Comparison of ENCODE assay signal across 18 cellular contexts in the genomic region with DNA sequence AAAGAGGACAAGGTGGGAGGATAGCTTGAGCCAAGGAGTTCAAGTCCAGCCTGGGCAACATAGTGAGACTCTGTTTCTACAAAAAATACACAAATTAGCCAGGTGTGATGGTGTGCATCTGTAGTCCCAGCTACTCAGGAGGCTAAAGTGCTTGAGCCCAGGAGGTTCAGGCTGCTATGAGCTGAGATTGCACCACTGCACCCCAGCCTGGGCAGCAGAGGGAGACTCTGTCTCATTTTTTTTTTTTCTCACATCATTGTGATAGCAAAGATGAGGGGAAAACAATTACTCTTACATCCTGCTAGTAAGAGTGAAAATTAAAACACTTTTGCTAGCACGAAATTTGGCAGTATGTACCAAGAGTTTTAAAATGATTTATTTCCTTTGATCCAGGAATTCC.
DNase-seq lines count a peak whose midpoint lies in the region; ATAC-seq, FAIRE-seq and TF ChIP-seq lines count a peak whose summit lies in the region.
"Had no signal": no experiment of that assay in that cellular context is flagged by ENCODE, and none has a peak within 500 bp of the region (broad histone marks: within the 10 kb centered on the region; RNA-seq: fewer than 3 reads in every experiment).

No MANE protein-coding gene starts in this region.

- H3K4me2 ChIP-seq in HepG2 (ENCODE audit: low read depth, low read length) (no peak overlapping the region), OCI-LY3 (ENCODE audit: low read length) (no peak overlapping the region), H1 (ENCODE audit: insufficient read depth in 1 of 2, low read depth in 2 of 2, low read length in 2 of 2) (no peak overlapping the region)

- 0% methylated on average over 1 of the region's 1 CpG for WGBS in HepG2 (ENCODE audit: low lambda C conversion rate)
- 78% methylated on average over 1 of the region's 1 CpG for WGBS in right lobe of liver (ENCODE audit: insufficient coverage, low coverage, low lambda C conversion rate, missing lambda C conversion rate)
- 86% methylated on average over 1 of the region's 1 CpG; no CpG with 5 or more reads in 1 of the 2 experiments for WGBS in H1 (ENCODE audit: extremely low coverage in 1 of 2, insufficient coverage in 1 of 2, insufficient read length in 1 of 2, insufficient replicate concordance in 2 of 2, low coverage in 1 of 2, low lambda C conversion rate in 2 of 2, missing lambda C conversion rate in 1 of 2), 2 experiments
- 73 to 78% methylated on average over 1 of the region's 1 CpG for WGBS in sigmoid colon, 2 donors
- WGBS in psoas muscle, 3 donors, result 35 to 41% (median 40%) methylated on average over 1 of the region's 1 CpG

- H3K9me3 ChIP-seq in HepG2 (ENCODE audit: low read length), result no peaks in the 10 kb centered on the region
- H3K9me3 ChIP-seq in right lobe of liver, result no peaks in the 10 kb centered on the region
- H3K9me3 ChIP-seq in OCI-LY3 (ENCODE audit: insufficient read depth, low read length), result no peaks in the 10 kb centered on the region
- H3K9me3 ChIP-seq in H1 (ENCODE audit: insufficient read depth in 2 of 2, low read depth in 1 of 2, low read length in 1 of 2), result no peaks in the 10 kb centered on the region
- no peaks in the 10 kb centered on the region for H3K9me3 ChIP-seq in sigmoid colon
- H3K9me3 ChIP-seq in psoas muscle, result no peaks in the 10 kb centered on the region
- H3K9me3 ChIP-seq: BE2C, HAP-1 had no signal

- BruUV-seq in HepG2 (replicated peaks; lab: Mats Ljungman, UMichigan), result no TSS peak

- no peak overlapping the region for H3K18ac ChIP-seq in H1 (ENCODE audit: extremely low read depth, low read length)

- H2BK20ac ChIP-seq in H1 (ENCODE audit: low read length), result no peak overlapping the region

- no peak overlapping the region for H3K56ac ChIP-seq in H1 (replicated peaks; ENCODE audit: insufficient read length, low read depth, low read length)

- no peak overlapping the region for H3K23ac ChIP-seq in H1 (ENCODE audit: insufficient read length)

- no peak overlapping the region for H2BK15ac ChIP-seq in H1 (ENCODE audit: low read length)

- no peak overlapping the region for H4K91ac ChIP-seq in H1 (replicated peaks; ENCODE audit: insufficient read length, low read length)

- H3K4ac ChIP-seq in H1 (replicated peaks; ENCODE audit: insufficient read length, low read depth, low read length), result no peak overlapping the region

- H3K23me2 ChIP-seq in H1 (ENCODE audit: low read depth, low read length), result no peaks in the 10 kb centered on the region

- TF ChIP-seq CTCF in HepG2 (CRISPR knock-in tag; IDR thresholded peaks at IDR 0.05) (peak; percentile 25; the same call in 1 of the 2 replicates), right lobe of liver (IDR thresholded peaks at IDR 0.05) (no peak), OCI-LY3 (IDR thresholded peaks at IDR 0.05; ENCODE audit: low read depth, low read length) (peak; percentile 45), H1 (IDR thresholded peaks at IDR 0.05; ENCODE audit: control extremely low read depth in 1 of 3, insufficient read depth in 1 of 3, low read depth in 1 of 3, low read length in 3 of 3) (peak in 2 of 3 experiments; percentile 15 to 24; a peak in 3 of 4 replicates), GM13976 (IDR thresholded peaks at IDR 0.05; ENCODE audit: borderline replicate concordance, control extremely low read depth, extremely low read depth, insufficient read depth, missing control alignments) (no peak), sigmoid colon (IDR thresholded peaks at IDR 0.05) (no peak), psoas muscle (IDR thresholded peaks at IDR 0.05) (no peak)

- in situ Hi-C loops in HepG2 (cut with HindIII; ENCODE audit: extremely low pct_ligation_motif_present, low pct_unique_long_range_greater_than_20kb) (no loop called here), GM13976 (cut with MboI; ENCODE audit: low sequenced_read_pairs, unreplicated experiment) (no loop called here)

- no peak for TF ChIP-seq POLR2A in HepG2 (IDR thresholded peaks at IDR 0.05; ENCODE audit: insufficient read depth in 1 of 2, low read depth in 2 of 2, low read length in 2 of 2)
- TF ChIP-seq POLR2A in right lobe of liver (IDR thresholded peaks at IDR 0.05), result no peak
- no peak for TF ChIP-seq POLR2A in H1 (IDR thresholded peaks at IDR 0.05; ENCODE audit: control extremely low read depth in 1 of 2, low read depth in 2 of 2, low read length in 2 of 2)
- no peak for TF ChIP-seq POLR2A in sigmoid colon (IDR thresholded peaks at IDR 0.05)

- H2BK12ac ChIP-seq in H1 (ENCODE audit: low read depth, low read length), result no peak overlapping the region

- no peak overlapping the region for H2BK5ac ChIP-seq in H1 (ENCODE audit: low read depth, low read length)

- TF ChIP-seq EP300 in HepG2 (IDR thresholded peaks at IDR 0.05; ENCODE audit: low read depth in 2 of 2, low read length in 2 of 2) (no peak), HepG2 (CRISPR knock-in tag; IDR thresholded peaks at IDR 0.05; ENCODE audit: borderline replicate concordance) (no peak), H1 (IDR thresholded peaks at IDR 0.05; ENCODE audit: borderline replicate concordance in 1 of 2, low read depth in 2 of 2, low read length in 2 of 2) (no peak), sigmoid colon (IDR thresholded peaks at IDR 0.05) (no peak)

- H3K9ac ChIP-seq in HepG2 (ENCODE audit: insufficient read depth, low read depth, low read length) (no peak overlapping the region), OCI-LY3 (ENCODE audit: low read length) (no peak overlapping the region), H1 (replicated peaks in 1 of 4; ENCODE audit: extremely low read depth in 1 of 4, low read depth in 3 of 4, low read length in 3 of 4) (no peak overlapping the region)
- H3K9ac ChIP-seq: GM23248 had no signal

- H2AFZ ChIP-seq in HepG2 (ENCODE audit: low read length), result no peak overlapping the region
- H2AFZ ChIP-seq in OCI-LY3 (ENCODE audit: low read depth, low read length), result no peak overlapping the region
- H2AFZ ChIP-seq in H1 (ENCODE audit: low read length), result no peak overlapping the region
- H2AFZ ChIP-seq: GM23248 had no signal

- H3K36me3 ChIP-seq in HepG2 (replicated peaks in 1 of 2; ENCODE audit: control insufficient read depth in 1 of 2, insufficient read depth in 2 of 2, low read length in 2 of 2) (no peaks in the 10 kb centered on the region), right lobe of liver (no peaks in the 10 kb centered on the region), OCI-LY3 (replicated peaks; ENCODE audit: low read depth, low read length) (no peaks in the 10 kb centered on the region), H1 (ENCODE audit: control insufficient read depth in 2 of 4, insufficient read depth in 4 of 4, low read length in 3 of 4) (no peaks in the 10 kb centered on the region), sigmoid colon (no peaks in the 10 kb centered on the region), psoas muscle (ENCODE audit: insufficient read depth in 1 of 2, low read depth in 1 of 2) (no peaks in the 10 kb centered on the region)
- H3K36me3 ChIP-seq: BE2C, HAP-1 had no signal

- H3K14ac ChIP-seq in H1 (ENCODE audit: insufficient read length), result no peak overlapping the region

- no peaks in the 10 kb centered on the region for H3K27me3 ChIP-seq in HepG2 (ENCODE audit: control insufficient read depth in 1 of 2, insufficient read depth in 2 of 2, low read length in 2 of 2)
- no peaks in the 10 kb centered on the region for H3K27me3 ChIP-seq in right lobe of liver
- H3K27me3 ChIP-seq in OCI-LY3 (ENCODE audit: low read depth, low read length), result no peaks in the 10 kb centered on the region
- no peaks in the 10 kb centered on the region for H3K27me3 ChIP-seq in H1 (replicated peaks in 1 of 4; ENCODE audit: control insufficient read depth in 3 of 4, extremely low read depth in 1 of 4, insufficient read depth in 3 of 4, low read length in 3 of 4)
- H3K27me3 ChIP-seq in sigmoid colon, result no peaks in the 10 kb centered on the region
- H3K27me3 ChIP-seq in psoas muscle (ENCODE audit: insufficient read depth in 3 of 3, low read length in 2 of 3), result no peaks in the 10 kb centered on the region
- H3K27me3 ChIP-seq: BE2C had no signal

- CTCF ChIA-PET in HepG2 (lab: Yijun Ruan, JAX; ENCODE audit: low intra/inter-chr PET ratio, low total read pairs), result no interaction called here
- CTCF ChIA-PET in H1 (lab: Charles Lee; ENCODE audit: partially characterized antibody), result interaction anchor here (0.6 to 1.1 kb wide), 4 partner anchors 12 to 377 kb away, joined by 3 read pairs; no protein-coding TSS in a partner anchor

- H4K20me1 ChIP-seq in HepG2 (ENCODE audit: insufficient read depth, low read length), result no peaks in the 10 kb centered on the region
- H4K20me1 ChIP-seq in OCI-LY3 (ENCODE audit: insufficient read depth, low read length), result no peaks in the 10 kb centered on the region
- H4K20me1 ChIP-seq in H1 (replicated peaks in 1 of 2; ENCODE audit: control insufficient read depth in 1 of 2, insufficient read depth in 2 of 2, low read length in 2 of 2), result no peaks in the 10 kb centered on the region

- no peak overlapping the region for H4K8ac ChIP-seq in H1 (ENCODE audit: extremely low read depth, insufficient read depth, low read length)

- no peaks in the 10 kb centered on the region for H3K79me1 ChIP-seq in H1 (ENCODE audit: low read depth, low read length)

- intact Hi-C loops in HepG2 (cut with micrococcal nuclease; ENCODE audit: unreplicated experiment), result no loop called here
- intact Hi-C loops in right lobe of liver (cut with DNase I), result no loop called here
- intact Hi-C loops in sigmoid colon (cut with DNase I), result no loop called here
- intact Hi-C loops in psoas muscle (cut with DNase I), result no loop called here

- H2BK120ac ChIP-seq in H1 (replicated peaks; ENCODE audit: low read depth, low read length), result no peak overlapping the region

- H3K79me2 ChIP-seq in HepG2 (ENCODE audit: insufficient read depth, low read length), result no peaks in the 10 kb centered on the region
- H3K79me2 ChIP-seq in OCI-LY3 (ENCODE audit: low read length), result no peaks in the 10 kb centered on the region
- H3K79me2 ChIP-seq in H1 (ENCODE audit: control insufficient read depth in 1 of 2, insufficient read depth in 2 of 2, low read length in 2 of 2), result no peaks in the 10 kb centered on the region

- H3K4me3 ChIP-seq in HepG2 (replicated peaks in 1 of 3; ENCODE audit: insufficient read depth in 1 of 3, low read depth in 2 of 3, low read length in 3 of 3) (no peak overlapping the region), right lobe of liver (no peak overlapping the region), OCI-LY3 (ENCODE audit: low read length) (no peak overlapping the region), H1 (ENCODE audit: extremely low read depth in 1 of 4, insufficient read depth in 2 of 4, low read depth in 3 of 4, low read length in 4 of 4) (no peak overlapping the region), sigmoid colon (no peak overlapping the region), psoas muscle (no peak overlapping the region)
- H3K4me3 ChIP-seq: GM23248, HAP-1 had no signal

- POLR2A ChIA-PET in HepG2 (lab: Yijun Ruan, JAX) (no interaction called here), H1 (lab: Charles Lee; ENCODE audit: partially characterized antibody) (no interaction called here)

- H4K5ac ChIP-seq in H1 (ENCODE audit: insufficient read length, low read depth, low read length), result no peak overlapping the region

- no peak for DNase-seq in HepG2 (ENCODE audit: low spot score)
- DNase-seq in right lobe of liver, result no peak
- DNase-seq in H1 (ENCODE audit: low read depth in 1 of 2, low spot score in 2 of 2), result no peak
- no peak for DNase-seq in GM13976 (ENCODE audit: low spot score)
- no peak for DNase-seq in sigmoid colon
- DNase-seq in psoas muscle, result no peak
- DNase-seq: BE2C; CD4-positive, alpha-beta memory T cell; COR-L47; DMS153; GF-D8; GM23248; HFFc6 had no signal

- no peak overlapping the region for H3K27ac ChIP-seq in HepG2 (ENCODE audit: extremely low read length, insufficient read depth, low read length)
- no peak overlapping the region for H3K27ac ChIP-seq in right lobe of liver
- no peak overlapping the region for H3K27ac ChIP-seq in OCI-LY3 (ENCODE audit: low read length)
- no peak overlapping the region for H3K27ac ChIP-seq in H1 (ENCODE audit: low read depth, low read length)
- no peak overlapping the region for H3K27ac ChIP-seq in sigmoid colon
- no peak overlapping the region for H3K27ac ChIP-seq in psoas muscle
- H3K27ac ChIP-seq: C4-2B, GM23248 had no signal

- TF ChIP-seq RAD21 in HepG2 (CRISPR knock-in tag; IDR thresholded peaks at IDR 0.05), result no peak
- peak; percentile 32 to 46; a peak in 3 of 4 replicates for TF ChIP-seq RAD21 in H1 (IDR thresholded peaks at IDR 0.05 in 1 of 2, conservative IDR thresholded peaks at IDR 0.05 in 1 of 2; ENCODE audit: low read depth in 2 of 2, low read length in 2 of 2)

- ATAC-seq in HepG2 (no peak), right lobe of liver (no peak), psoas muscle (no peak)

- H2AK5ac ChIP-seq in H1 (ENCODE audit: low read depth, low read length), result no peak overlapping the region

- FAIRE-seq in HepG2 (lab: Jason Lieb, UNC) (no peak), H1 (lab: Jason Lieb, UNC) (no peak)
- FAIRE-seq: A204.1, D721Med had no signal

- no peaks in the 10 kb centered on the region for H3K4me1 ChIP-seq in HepG2 (ENCODE audit: insufficient read depth, low read length)
- no peaks in the 10 kb centered on the region for H3K4me1 ChIP-seq in right lobe of liver
- peaks cover 3% of the 10 kb centered on the region for H3K4me1 ChIP-seq in OCI-LY3 (ENCODE audit: low read length)
- H3K4me1 ChIP-seq in H1 (replicated peaks in 1 of 4; ENCODE audit: control insufficient read depth in 3 of 4, insufficient read depth in 4 of 4, low read length in 3 of 4), result no peaks in the 10 kb centered on the region
- H3K4me1 ChIP-seq in sigmoid colon, result no peaks in the 10 kb centered on the region
- H3K4me1 ChIP-seq in psoas muscle, result no peaks in the 10 kb centered on the region
- H3K4me1 ChIP-seq: BE2C, HAP-1 had no signal

Comparison
In these comparisons a context has a peak if more than half of its experiments do, and no peak if none do; other contexts are left out.
1. CTCF ChIP-seq: peak in HepG2 (single experiment), OCI-LY3 (single experiment) and H1 (2 of 3); none in right lobe of liver (0 of 4), GM13976 (single experiment), sigmoid colon (0 of 4) and psoas muscle (single experiment).
2. Of the 41 proteins assayed by ChIP-seq in both HepG2 and H1: peak only in HepG2: none; only in H1: RAD21; in both: CTCF; in neither: 39.